Comparison of ENCODE assay signal across 35 cellular contexts in the genomic region with DNA sequence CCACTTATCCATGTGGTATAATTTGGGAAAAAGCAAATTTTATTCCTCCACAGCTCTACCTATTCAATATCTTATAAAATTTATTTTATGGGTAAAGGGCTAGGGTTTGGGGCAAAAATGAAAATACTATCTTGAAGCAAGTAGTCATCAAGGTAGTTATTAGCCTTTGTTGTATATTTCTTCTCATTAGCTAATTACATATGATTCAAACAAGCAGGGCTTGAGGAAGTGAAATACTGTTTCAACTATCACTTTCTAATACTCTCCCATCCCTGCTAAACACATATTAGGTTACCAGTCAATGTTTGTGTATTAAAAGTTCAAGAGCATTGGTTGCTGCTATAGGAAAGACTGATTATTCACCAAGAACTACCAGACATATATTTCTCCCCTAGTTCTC.
"Had no signal": no experiment of that assay in that cellular context is flagged by ENCODE, and none has a peak within 500 bp of the region (broad histone marks: within the 10 kb centered on the region; RNA-seq: fewer than 3 reads in every experiment).

No MANE protein-coding gene starts in this region.

- H3K4me3 ChIP-seq: MG63 had no signal

- H3K36me3 ChIP-seq: MG63 had no signal

- H3K27me3 ChIP-seq: MG63 had no signal

- DNase-seq: Karpas-422, Kasumi-1, MG63, MM.1S, MV-4-11, NCI-H1048, NCI-H1092, NCI-H1092 treated with DMSO at 0.1 percent for 48 hours, NCI-H1105, NCI-H1105 treated with DMSO at 0.1 percent for 48 hours, NCI-H1417, NCI-H1417 treated with DMSO at 0.1 percent for 48 hours, NCI-H1436, NCI-H1436 treated with DMSO at 0.1 percent for 48 hours, NCI-H146, NCI-H1694, NCI-H1694 treated with DMSO at 0.1 percent for 48 hours, NCI-H187, NCI-H187 treated with DMSO at 0.1 percent for 48 hours, NCI-H1930, NCI-H2029, NCI-H2029 treated with DMSO at 0.1 percent for 48 hours, NCI-H2081, NCI-H2081 treated with DMSO at 0.1 percent for 48 hours, NCI-H2107, NCI-H2171, NCI-H2171 treated with DMSO at 0.1 percent for 48 hours, NCI-H2227 treated with DMSO at 0.1 percent for 48 hours, NCI-H226, NCI-H345, NCI-H446, NCI-H446 treated with DMSO at 0.1 percent for 48 hours, NCI-H510A, NCI-H510A treated with DMSO at 0.1 percent for 48 hours, NCI-H524 had no signal
